In genomic region chr3:197711973-197712707, GRCh38 we compare ENCODE assay signal across 8 cellular contexts. TPM values are rescaled to one million over a fixed set of nuclear protein-coding genes. Genes with fewer than 3 reads are reported as not detected.
DNase-seq lines count a peak whose midpoint lies in the region; ATAC-seq and TF ChIP-seq lines count a peak whose summit lies in the region.

No MANE protein-coding gene starts in this region.

- no peaks in the 10 kb centered on the region for H3K27me3 ChIP-seq in kidney epithelial cell (ENCODE audit: control insufficient read depth, insufficient read depth, low read length)

- peak overlapping the region; percentile 16; the same call in 1 of the 2 replicates for H3K27ac ChIP-seq in HEK293 (ENCODE audit: extremely low read depth, low read depth, low read length)

- H3K4me1 ChIP-seq in HEK293 (ENCODE audit: control insufficient read depth, insufficient read depth, low read length): peaks cover 3% of the 10 kb centered on the region

- CTCF ChIA-PET in HEK293 (lab: Yijun Ruan, JAX): no interaction called here

- no peaks in the 10 kb centered on the region for H3K9me3 ChIP-seq in HEK293 (ENCODE audit: control insufficient read depth, insufficient read depth, low read depth, low read length)

- peak; percentile 94 to 95 for ATAC-seq in activated CD4-positive, CD25-positive, alpha-beta regulatory T cell treated with anti-CD3 and anti-CD28 coated beads, Interleukin-2, amount 50 U/mL, for 24 hours

- H3K4me3 ChIP-seq in HEK293 (ENCODE audit: low read depth, low read length) (peak overlapping the region; percentile 32), kidney epithelial cell (ENCODE audit: low read depth, low read length) (peak overlapping the region; percentile 4)

- H3K36me3 ChIP-seq in HEK293 (ENCODE audit: control insufficient read depth in 2 of 2, insufficient read depth in 1 of 2, low read length in 2 of 2): no peaks in the 10 kb centered on the region; a peak in 1 of 3 replicates
- no peaks in the 10 kb centered on the region for H3K36me3 ChIP-seq in kidney epithelial cell (ENCODE audit: control insufficient read depth, insufficient read depth, low read length)

- DNase-seq in GM04503 (ENCODE audit: low read depth) (peak; percentile 93), MV-4-11 (lab: John Stamatoyannopoulos, UW) (peak; percentile 97), cerebellar nuclear complex (lab: John Stamatoyannopoulos, UW) (peak; percentile 36 to 60), kidney epithelial cell (ENCODE audit: low read depth) (peak; percentile 96), NCI-H2029 treated with DMSO at 0.1 percent for 48 hours (lab: John Stamatoyannopoulos, UW) (no peak)
- DNase-seq in stimulated activated CD4-positive, alpha-beta T cell treated with anti-CD3 and anti-CD28 coated beads, Interleukin-15, amount 100 ng/mL, for 1 hour (ENCODE audit: low read depth in 1 of 2, low spot score in 1 of 2): peak; percentile 61 to 64

- POLR2A ChIA-PET in HEK293 (lab: Yijun Ruan, JAX): interaction anchor here (0.8 to 1.8 kb wide), 3 partner anchors 24 to 79 kb away, joined by 3 to 5 read pairs (median 3); partner anchors contain the start of genes LRCH3 and RUBCN

- TF ChIP-seq CTCF in HEK293 (tag by site-specific recombination; IDR thresholded peaks at IDR 0.05): no peak
- no peak for TF ChIP-seq CTCF in kidney epithelial cell (IDR thresholded peaks at IDR 0.05; ENCODE audit: insufficient read depth, low read length, poor library complexity, severe bottlenecking)

TF ChIP-seq in HEK293, 187 proteins besides CTCF, POLR2A, EP300 and RAD21 (continues in another document):
- TF ChIP-seq ZBTB8A (tag by site-specific recombination; IDR thresholded peaks at IDR 0.05): peak; percentile 75
- TF ChIP-seq ZNF658 (tag by site-specific recombination; IDR thresholded peaks at IDR 0.05): no peak
- peak; percentile 57 for TF ChIP-seq ZNF341 (tag by site-specific recombination; IDR thresholded peaks at IDR 0.05; ENCODE audit: low read depth)
- TF ChIP-seq PATZ1 (tag by site-specific recombination; IDR thresholded peaks at IDR 0.05): peak; percentile 36; the same call in 1 of the 2 replicates
- TF ChIP-seq SP7 (tag by site-specific recombination; IDR thresholded peaks at IDR 0.05): 0 out of 2 replicates have a peak, but pooled peaks have one; percentile 37
- peak; percentile 84 for TF ChIP-seq PRDM1 (tag by site-specific recombination; IDR thresholded peaks at IDR 0.05)
- 0 out of 2 replicates have a peak, but pooled peaks have one; percentile 21 for TF ChIP-seq IKZF3 (tag by site-specific recombination; IDR thresholded peaks at IDR 0.05)
- no peak for TF ChIP-seq YY2 (tag by site-specific recombination; IDR thresholded peaks at IDR 0.05)
- peak; percentile 82 for TF ChIP-seq ZNF366 (tag by site-specific recombination; conservative IDR thresholded peaks at IDR 0.05)
- TF ChIP-seq, protein P1, sequence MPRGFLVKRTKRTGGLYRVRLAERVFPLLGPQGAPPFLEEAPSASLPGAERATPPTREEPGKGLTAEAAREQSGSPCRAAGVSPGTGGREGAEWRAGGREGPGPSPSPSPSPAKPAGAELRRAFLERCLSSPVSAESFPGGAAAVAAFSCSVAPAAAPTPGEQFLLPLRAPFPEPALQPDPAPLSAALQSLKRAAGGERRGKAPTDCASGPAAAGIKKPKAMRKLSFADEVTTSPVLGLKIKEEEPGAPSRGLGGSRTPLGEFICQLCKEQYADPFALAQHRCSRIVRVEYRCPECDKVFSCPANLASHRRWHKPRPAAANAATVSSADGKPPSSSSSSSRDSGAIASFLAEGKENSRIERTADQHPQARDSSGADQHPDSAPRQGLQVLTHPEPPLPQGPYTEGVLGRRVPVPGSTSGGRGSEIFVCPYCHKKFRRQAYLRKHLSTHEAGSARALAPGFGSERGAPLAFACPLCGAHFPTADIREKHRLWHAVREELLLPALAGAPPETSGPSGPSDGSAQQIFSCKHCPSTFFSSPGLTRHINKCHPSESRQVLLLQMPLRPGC (tag by site-specific recombination; IDR thresholded peaks at IDR 0.05): peak; percentile 58; the same call in 1 of the 2 replicates
- peak; percentile 20; the same call in 1 of the 2 replicates for TF ChIP-seq PRDM6 (tag by site-specific recombination; IDR thresholded peaks at IDR 0.05)
- peak; percentile 84 for TF ChIP-seq HIC1 (tag by site-specific recombination; IDR thresholded peaks at IDR 0.05)
- peak; percentile 99 for TF ChIP-seq ZNF600 (tag by site-specific recombination; IDR thresholded peaks at IDR 0.05)
- no peak for TF ChIP-seq ZNF19 (tag by site-specific recombination; IDR thresholded peaks at IDR 0.05; ENCODE audit: low read depth)
- TF ChIP-seq ZNF791 (tag by site-specific recombination; IDR thresholded peaks at IDR 0.05): no peak
- TF ChIP-seq, protein P2, sequence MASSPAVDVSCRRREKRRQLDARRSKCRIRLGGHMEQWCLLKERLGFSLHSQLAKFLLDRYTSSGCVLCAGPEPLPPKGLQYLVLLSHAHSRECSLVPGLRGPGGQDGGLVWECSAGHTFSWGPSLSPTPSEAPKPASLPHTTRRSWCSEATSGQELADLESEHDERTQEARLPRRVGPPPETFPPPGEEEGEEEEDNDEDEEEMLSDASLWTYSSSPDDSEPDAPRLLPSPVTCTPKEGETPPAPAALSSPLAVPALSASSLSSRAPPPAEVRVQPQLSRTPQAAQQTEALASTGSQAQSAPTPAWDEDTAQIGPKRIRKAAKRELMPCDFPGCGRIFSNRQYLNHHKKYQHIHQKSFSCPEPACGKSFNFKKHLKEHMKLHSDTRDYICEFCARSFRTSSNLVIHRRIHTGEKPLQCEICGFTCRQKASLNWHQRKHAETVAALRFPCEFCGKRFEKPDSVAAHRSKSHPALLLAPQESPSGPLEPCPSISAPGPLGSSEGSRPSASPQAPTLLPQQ (tag by site-specific recombination; IDR thresholded peaks at IDR 0.05): no peak
- TF ChIP-seq ZBTB21 (tag by site-specific recombination; IDR thresholded peaks at IDR 0.05): peak; percentile 69; the same call in 1 of the 2 replicates
- TF ChIP-seq ZSCAN30 (tag by site-specific recombination; IDR thresholded peaks at IDR 0.05): no peak
- peak; percentile 74 for TF ChIP-seq ZEB2 (tag by site-specific recombination; IDR thresholded peaks at IDR 0.05)
- peak; percentile 92 for TF ChIP-seq ZNF629 (tag by site-specific recombination; IDR thresholded peaks at IDR 0.05)
- peak; percentile 94 for TF ChIP-seq ZBTB17 (tag by site-specific recombination; IDR thresholded peaks at IDR 0.05)

RNA-seq across cellular contexts. Expression of gene RUBCN, which starts 24.6 kb away (rescaled TPM):
- total RNA-seq in kidney epithelial cell: 31.1 and 47.3 TPM in 2 replicates

RNA-seq across cellular contexts. Expression of gene FYTTD1, which starts 37.5 kb away (rescaled TPM):
- 24.5 and 30.9 TPM in 2 replicates for total RNA-seq in kidney epithelial cell
